Comparison of ENCODE assay signal across 26 cellular contexts in genomic region chr15:62610499-62610898, GRCh38.
"Had no signal": no experiment of that assay in that cellular context is flagged by ENCODE, and none has a peak within 500 bp of the region (broad histone marks: within the 10 kb centered on the region; RNA-seq: fewer than 3 reads in every experiment).

No MANE protein-coding gene starts in this region.

- H3K4me3 ChIP-seq: MG63, SK-N-MC had no signal

- ATAC-seq: activated CD8-positive, alpha-beta memory T cell treated with anti-CD3 and anti-CD28 coated beads, Interleukin-2, amount 10 ng/mL, durations not matched to agents 7 days and 5 days; activated naive CD4-positive, alpha-beta T cell treated with anti-CD3 and anti-CD28 coated beads, Interleukin-2, amount 50 U/mL, for 72 hours; activated naive CD8-positive, alpha-beta T cell treated with anti-CD3 and anti-CD28 coated beads, Interleukin-2, amount 50 U/mL, for 24 hours; PC-3; T-cell had no signal

- DNase-seq: activated B cell treated with CpG ODN at 0.5 μM for 24 hours; activated CD4-positive, alpha-beta T cell treated with anti-CD3 and anti-CD28 coated beads for 1 hour; activated CD4-positive, alpha-beta T cell treated with anti-CD3 and anti-CD28 coated beads, Interleukin-2, amount 10 ng/mL, durations not matched to agents 24 days and 14 days; activated CD4-positive, alpha-beta T cell treated with anti-CD3 and anti-CD28 coated beads, Interleukin-2, amount 50 U/mL, for 48 hours; activated CD8-positive, alpha-beta memory T cell treated with anti-CD3 and anti-CD28 coated beads, Interleukin-2, amount 10 ng/mL, durations not matched to agents 7 days and 5 days; activated effector memory CD4-positive, alpha-beta T cell treated with anti-CD3 and anti-CD28 coated beads, Interleukin-2, amount 50 U/mL, for 16 hours; activated naive CD4-positive, alpha-beta T cell treated with Interleukin-2 at 50 U/mL for 16 hours; activated naive CD8-positive, alpha-beta T cell treated with anti-CD3 and anti-CD28 coated beads, Interleukin-2, amount 50 U/mL, for 24 hours; activated T-cell treated with anti-CD3 and anti-CD28 coated beads, Interleukin-2, amount 50 U/mL, for 24 hours; amniotic stem cell; caudate nucleus; MG63; MV-4-11; NCI-H1105; NCI-H1436; NCI-H1694 treated with DMSO at 0.1 percent for 48 hours; NCI-H2029 treated with DMSO at 0.1 percent for 48 hours; NCI-H510A treated with DMSO at 0.1 percent for 48 hours; NCI-H69; PC-3; T-cell; T-helper 2 cell; T1000 had no signal

- H3K27me3 ChIP-seq: MG63 had no signal

- H3K27ac ChIP-seq: KMS-11, SK-N-MC had no signal

- H3K9ac ChIP-seq: KMS-11 had no signal

- H3K4me2 ChIP-seq: KMS-11 had no signal
